ENCODE assay signal across 1 cellular context in genomic region chr2:218861645-218862318, GRCh38.
TF ChIP-seq lines count a peak whose summit lies in the region.

No MANE protein-coding gene starts in this region.

TF ChIP-seq in HCT116, 20 proteins besides CTCF, POLR2A, EP300 and RAD21:
- TF ChIP-seq EGR1 (IDR thresholded peaks at IDR 0.05; ENCODE audit: low read depth): no peak
- TF ChIP-seq, protein P1, sequence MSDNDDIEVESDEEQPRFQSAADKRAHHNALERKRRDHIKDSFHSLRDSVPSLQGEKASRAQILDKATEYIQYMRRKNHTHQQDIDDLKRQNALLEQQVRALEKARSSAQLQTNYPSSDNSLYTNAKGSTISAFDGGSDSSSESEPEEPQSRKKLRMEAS (IDR thresholded peaks at IDR 0.05): no peak
- no peak for TF ChIP-seq ZBTB33 (IDR thresholded peaks at IDR 0.05; ENCODE audit: extremely low read depth, insufficient replicate concordance, low read length)
- TF ChIP-seq EZH2phosphoT487 (IDR thresholded peaks at IDR 0.05; ENCODE audit: borderline replicate concordance): no peak
- TF ChIP-seq YY1 (IDR thresholded peaks at IDR 0.05; ENCODE audit: extremely low read depth, insufficient replicate concordance, low read depth, low read length): no peak
- no peak for TF ChIP-seq SRF (IDR thresholded peaks at IDR 0.05; ENCODE audit: low read depth)
- TF ChIP-seq SP1 (IDR thresholded peaks at IDR 0.05; ENCODE audit: low read depth): no peak
- no peak for TF ChIP-seq CBX3 (IDR thresholded peaks at IDR 0.05; ENCODE audit: low read depth)
- TF ChIP-seq, protein P2, sequence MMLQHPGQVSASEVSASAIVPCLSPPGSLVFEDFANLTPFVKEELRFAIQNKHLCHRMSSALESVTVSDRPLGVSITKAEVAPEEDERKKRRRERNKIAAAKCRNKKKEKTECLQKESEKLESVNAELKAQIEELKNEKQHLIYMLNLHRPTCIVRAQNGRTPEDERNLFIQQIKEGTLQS (IDR thresholded peaks at IDR 0.05): no peak
- no peak for TF ChIP-seq POLR2AphosphoS5 (IDR thresholded peaks at IDR 0.05; ENCODE audit: low read depth, low read length)
- TF ChIP-seq ELF1 (IDR thresholded peaks at IDR 0.05; ENCODE audit: borderline replicate concordance, low read depth): no peak
- TF ChIP-seq, protein P3, sequence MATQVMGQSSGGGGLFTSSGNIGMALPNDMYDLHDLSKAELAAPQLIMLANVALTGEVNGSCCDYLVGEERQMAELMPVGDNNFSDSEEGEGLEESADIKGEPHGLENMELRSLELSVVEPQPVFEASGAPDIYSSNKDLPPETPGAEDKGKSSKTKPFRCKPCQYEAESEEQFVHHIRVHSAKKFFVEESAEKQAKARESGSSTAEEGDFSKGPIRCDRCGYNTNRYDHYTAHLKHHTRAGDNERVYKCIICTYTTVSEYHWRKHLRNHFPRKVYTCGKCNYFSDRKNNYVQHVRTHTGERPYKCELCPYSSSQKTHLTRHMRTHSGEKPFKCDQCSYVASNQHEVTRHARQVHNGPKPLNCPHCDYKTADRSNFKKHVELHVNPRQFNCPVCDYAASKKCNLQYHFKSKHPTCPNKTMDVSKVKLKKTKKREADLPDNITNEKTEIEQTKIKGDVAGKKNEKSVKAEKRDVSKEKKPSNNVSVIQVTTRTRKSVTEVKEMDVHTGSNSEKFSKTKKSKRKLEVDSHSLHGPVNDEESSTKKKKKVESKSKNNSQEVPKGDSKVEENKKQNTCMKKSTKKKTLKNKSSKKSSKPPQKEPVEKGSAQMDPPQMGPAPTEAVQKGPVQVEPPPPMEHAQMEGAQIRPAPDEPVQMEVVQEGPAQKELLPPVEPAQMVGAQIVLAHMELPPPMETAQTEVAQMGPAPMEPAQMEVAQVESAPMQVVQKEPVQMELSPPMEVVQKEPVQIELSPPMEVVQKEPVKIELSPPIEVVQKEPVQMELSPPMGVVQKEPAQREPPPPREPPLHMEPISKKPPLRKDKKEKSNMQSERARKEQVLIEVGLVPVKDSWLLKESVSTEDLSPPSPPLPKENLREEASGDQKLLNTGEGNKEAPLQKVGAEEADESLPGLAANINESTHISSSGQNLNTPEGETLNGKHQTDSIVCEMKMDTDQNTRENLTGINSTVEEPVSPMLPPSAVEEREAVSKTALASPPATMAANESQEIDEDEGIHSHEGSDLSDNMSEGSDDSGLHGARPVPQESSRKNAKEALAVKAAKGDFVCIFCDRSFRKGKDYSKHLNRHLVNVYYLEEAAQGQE (IDR thresholded peaks at IDR 0.05; ENCODE audit: low read depth): no peak
- no peak for TF ChIP-seq EZH2 (IDR thresholded peaks at IDR 0.05)
- no peak for TF ChIP-seq SIN3A (IDR thresholded peaks at IDR 0.05; ENCODE audit: low read depth)
- TF ChIP-seq TCF7L2 (IDR thresholded peaks at IDR 0.05; ENCODE audit: borderline replicate concordance, extremely low read depth, insufficient read depth, insufficient read length): no peak
- no peak for TF ChIP-seq ZFX (IDR thresholded peaks at IDR 0.05)
- TF ChIP-seq ZNF274 (IDR thresholded peaks at IDR 0.05; ENCODE audit: low read depth, low read length): no peak
